8 cellular contexts compared by ENCODE assay signal in genomic region chr17:35368086-35368824, GRCh38. TPM values are rescaled to one million over a fixed set of nuclear protein-coding genes. Genes with fewer than 3 reads are reported as not detected.
DNase-seq lines count a peak whose midpoint lies in the region; ATAC-seq and TF ChIP-seq lines count a peak whose summit lies in the region.

No MANE protein-coding gene starts in this region.

- intact Hi-C loops in sciatic nerve (cut with DNase I) (no loop called here), posterior vena cava (cut with DNase I) (no loop called here), thyroid gland (cut with DNase I) (loop anchor here (10.0 kb wide), 1 partner anchor 123 kb away; the partner anchor contains the start of gene SLFN5)

- POLR2A ChIA-PET in GM10248 (lab: Yijun Ruan, JAX), result no interaction called here
- POLR2A ChIA-PET in activated CD8-positive, alpha-beta T cell treated with anti-CD3 and anti-CD28 coated beads, Interleukin-2, amount 10 ng/mL, durations not matched to agents 7 days and 5 days (lab: Charles Lee), result interaction anchor here (0.6 to 1.4 kb wide), 3 partner anchors 16 to 170 kb away, joined by 3 to 4 read pairs (median 3); partner anchors contain the start of gene SLFN12L

- H3K4me3 Mint-ChIP-seq in activated CD8-positive, alpha-beta T cell treated with anti-CD3 and anti-CD28 coated beads, Interleukin-2, amount 10 ng/mL, durations not matched to agents 7 days and 5 days, result peak overlapping the region; percentile 23

- no peaks in the 10 kb centered on the region for H3K9me3 ChIP-seq in thyroid gland

- H3K4me1 ChIP-seq in thyroid gland, result peaks cover 0 to 16% of the 10 kb centered on the region in 2 donors

- CTCF ChIA-PET in GM10248 (lab: Yijun Ruan, JAX), result interaction anchor here (1.1 to 1.4 kb wide), 2 partner anchors 18 to 56 kb away, joined by 3 to 4 read pairs; no protein-coding TSS in a partner anchor
- CTCF ChIA-PET in activated CD8-positive, alpha-beta T cell treated with anti-CD3 and anti-CD28 coated beads, Interleukin-2, amount 10 ng/mL, durations not matched to agents 7 days and 5 days (lab: Charles Lee), result interaction anchor here (1.3 kb wide), 1 partner anchor 396 kb away, joined by 3 read pairs; no protein-coding TSS in a partner anchor

- no peaks in the 10 kb centered on the region for H3K27me3 Mint-ChIP-seq in activated CD8-positive, alpha-beta T cell treated with anti-CD3 and anti-CD28 coated beads, Interleukin-2, amount 10 ng/mL, durations not matched to agents 7 days and 5 days (ENCODE audit: low read depth)

- H3K4me1 Mint-ChIP-seq in activated CD8-positive, alpha-beta T cell treated with anti-CD3 and anti-CD28 coated beads, Interleukin-2, amount 10 ng/mL, durations not matched to agents 7 days and 5 days (ENCODE audit: low read depth), result peaks cover 62% of the 10 kb centered on the region

- H3K36me3 ChIP-seq in thyroid gland, result peaks cover 0 to 4% of the 10 kb centered on the region in 2 donors

- no peak overlapping the region for H3K27ac ChIP-seq in thyroid gland

- H3K4me3 ChIP-seq in thyroid gland (replicated peaks in 1 of 3), result no peak overlapping the region

- DNase-seq in GM10248 (ENCODE audit: extremely low spot score) (peak; percentile 80), GM20000 (ENCODE audit: low spot score) (peak; percentile 82), sciatic nerve (ENCODE audit: low spot score) (no peak), activated gamma-delta T cell (lab: John Stamatoyannopoulos, UW) (no peak), posterior vena cava (ENCODE audit: low spot score) (no peak), thyroid gland (no peak)
- peak; percentile 64 for DNase-seq in activated CD8-positive, alpha-beta T cell treated with anti-CD3 and anti-CD28 coated beads, Interleukin-2, amount 10 ng/mL, durations not matched to agents 7 days and 5 days

- WGBS in thyroid gland, 2 donors, result 73 to 74% methylated on average over 3 to 4 of the region's 4 CpGs

- H3K27me3 ChIP-seq in thyroid gland, result no peaks in the 10 kb centered on the region

- H3K9me3 Mint-ChIP-seq in activated CD8-positive, alpha-beta T cell treated with anti-CD3 and anti-CD28 coated beads, Interleukin-2, amount 10 ng/mL, durations not matched to agents 7 days and 5 days (ENCODE audit: insufficient read depth), result peaks cover 16% of the 10 kb centered on the region

- ATAC-seq in HG03457 (IDR thresholded peaks at IDR 0.05; ENCODE audit: unreplicated experiment) (peak; percentile 64), sciatic nerve (peak; percentile 91)
- ATAC-seq in activated CD8-positive, alpha-beta T cell treated with anti-CD3 and anti-CD28 coated beads, Interleukin-2, amount 10 ng/mL, durations not matched to agents 7 days and 5 days, result peak; percentile 91

- TF ChIP-seq POLR2A in thyroid gland (IDR thresholded peaks at IDR 0.05), result no peak

- H3K36me3 Mint-ChIP-seq in activated CD8-positive, alpha-beta T cell treated with anti-CD3 and anti-CD28 coated beads, Interleukin-2, amount 10 ng/mL, durations not matched to agents 7 days and 5 days (ENCODE audit: low read depth), result peaks cover 72% of the 10 kb centered on the region

- TF ChIP-seq CTCF in GM10248 (IDR thresholded peaks at IDR 0.05; ENCODE audit: control extremely low read depth, extremely low read depth, low read depth, missing control alignments) (no peak), GM20000 (IDR thresholded peaks at IDR 0.05; ENCODE audit: extremely low read depth, missing control alignments) (no peak), thyroid gland (IDR thresholded peaks at IDR 0.05) (no peak)

- H3K27ac Mint-ChIP-seq in activated CD8-positive, alpha-beta T cell treated with anti-CD3 and anti-CD28 coated beads, Interleukin-2, amount 10 ng/mL, durations not matched to agents 7 days and 5 days, result peak overlapping the region; percentile 70

RNA-seq across cellular contexts. Expression of gene SLFN11, which starts 5.2 kb away (rescaled TPM):
- total RNA-seq in activated CD8-positive, alpha-beta T cell treated with anti-CD3 and anti-CD28 coated beads, Interleukin-2, amount 10 ng/mL, durations not matched to agents 7 days and 5 days, result 10 to 100 TPM; 40.0 to 50.1 TPM
- total RNA-seq in sciatic nerve (107 TPM), posterior vena cava (10 to 100 TPM; 35.3 to 53.1 TPM), thyroid gland (10 to 100 TPM; 39.0 to 68.6 (median 55.0) TPM)

Comparison
In these comparisons a context has a peak if more than half of its experiments do, and no peak if none do; other contexts are left out.
1. DNase-seq: peak in GM10248 (single experiment), GM20000 (single experiment) and activated CD8-positive, alpha-beta T cell treated with anti-CD3 and anti-CD28 coated beads, Interleukin-2, amount 10 ng/mL, durations not matched to agents 7 days and 5 days (single experiment); none in sciatic nerve (single experiment), activated gamma-delta T cell (single experiment), posterior vena cava (single experiment) and thyroid gland (0 of 2).
2. Peak in every context shown above with its lines, with median percentiles within 50 percentile points of each other: ATAC-seq.